ENCODE assay signal across 10 cellular contexts in the genomic region with DNA sequence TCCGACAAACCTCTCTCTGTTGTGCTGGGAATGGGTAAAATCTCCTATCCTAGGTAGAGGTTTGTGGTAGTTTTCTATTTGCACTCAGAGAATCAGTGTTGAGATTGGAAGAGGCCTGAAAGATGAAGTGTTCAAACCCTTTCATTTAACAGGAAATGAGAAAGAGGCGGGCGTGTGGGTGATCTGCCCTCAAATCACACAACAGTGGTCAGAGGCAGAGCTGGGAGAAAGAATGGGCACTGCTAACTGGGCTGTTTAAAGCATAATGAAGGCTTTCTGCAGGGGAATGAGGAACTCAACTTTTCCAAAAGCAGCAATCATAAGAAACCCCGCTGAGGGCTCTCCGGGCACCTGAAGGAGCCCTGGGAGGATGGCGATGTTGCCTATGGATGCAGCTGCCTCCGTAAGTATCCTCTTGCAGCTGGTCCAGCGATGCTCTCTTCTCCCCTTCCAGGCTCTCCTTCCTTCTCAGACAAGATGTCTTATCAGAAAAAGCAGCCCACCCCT. TPM values are rescaled to one million over a fixed set of nuclear protein-coding genes. Genes with fewer than 3 reads are reported as not detected.
DNase-seq lines count a peak whose midpoint lies in the region; ATAC-seq, FAIRE-seq and TF ChIP-seq lines count a peak whose summit lies in the region.
"Had no signal": no experiment of that assay in that cellular context is flagged by ENCODE, and none has a peak within 500 bp of the region (broad histone marks: within the 10 kb centered on the region; RNA-seq: fewer than 3 reads in every experiment).

No MANE protein-coding gene starts in this region.

- DNase-seq in heart left ventricle (no peak), left ventricle myocardium superior (no peak), inferior parietal cortex (ENCODE audit: extremely low spot score) (peak; percentile 25), urothelium cell line (ENCODE audit: low spot score) (peak; percentile 16), left lobe of liver (ENCODE audit: low spot score) (no peak), dedifferentiated amniotic fluid mesenchymal stem cell (ENCODE audit: extremely low spot score) (no peak)
- DNase-seq in activated CD4-positive, alpha-beta memory T cell treated with anti-CD3 and anti-CD28 coated beads, Interleukin-2, amount 10 ng/mL, durations not matched to agents 7 days and 5 days, result no peak
- DNase-seq in activated CD4-positive, CD25-positive, alpha-beta regulatory T cell treated with anti-CD3 and anti-CD28 coated beads, Interleukin-2, amount 50 U/mL, for 72 hours, result no peak

- peak overlapping the region in 9 of 12 donors; percentile 37 to 58 (median 47) for H3K4me3 ChIP-seq in heart left ventricle

- peaks cover 0 to 24% (median 6%) of the 10 kb centered on the region in 12 donors for H3K4me1 ChIP-seq in heart left ventricle

- peak in 1 of 4 donors; percentile 12 for ATAC-seq in heart left ventricle
- ATAC-seq in left ventricle myocardium superior, result no peak
- ATAC-seq in left lobe of liver, result no peak

- no peaks in the 10 kb centered on the region for H3K36me3 Mint-ChIP-seq in activated CD4-positive, alpha-beta memory T cell treated with anti-CD3 and anti-CD28 coated beads, Interleukin-2, amount 10 ng/mL, durations not matched to agents 7 days and 5 days (ENCODE audit: low read depth)

- TF ChIP-seq CTCF in heart left ventricle (IDR thresholded peaks at IDR 0.05), result no peak

- CTCF ChIA-PET in activated CD4-positive, alpha-beta memory T cell treated with anti-CD3 and anti-CD28 coated beads, Interleukin-2, amount 10 ng/mL, durations not matched to agents 7 days and 5 days (lab: Charles Lee), result no interaction called here

- no peak for TF ChIP-seq POLR2A in heart left ventricle (IDR thresholded peaks at IDR 0.05)

- H3K36me3 ChIP-seq in heart left ventricle, result no peaks in the 10 kb centered on the region

- peak overlapping the region; percentile 15 for H3K4me3 Mint-ChIP-seq in activated CD4-positive, alpha-beta memory T cell treated with anti-CD3 and anti-CD28 coated beads, Interleukin-2, amount 10 ng/mL, durations not matched to agents 7 days and 5 days

- FAIRE-seq in urothelium cell line (lab: Jason Lieb, UNC), result no peak

- WGBS in heart left ventricle, 4 donors, result 44 to 50% (median 47%) methylated on average over 7 to 8 of the region's 8 CpGs

- peaks cover 22% of the 10 kb centered on the region for H3K4me1 Mint-ChIP-seq in activated CD4-positive, alpha-beta memory T cell treated with anti-CD3 and anti-CD28 coated beads, Interleukin-2, amount 10 ng/mL, durations not matched to agents 7 days and 5 days

- POLR2A ChIA-PET in activated CD4-positive, alpha-beta memory T cell treated with anti-CD3 and anti-CD28 coated beads, Interleukin-2, amount 10 ng/mL, durations not matched to agents 7 days and 5 days (lab: Charles Lee), result no interaction called here

- intact Hi-C loops in heart left ventricle (cut with DNase I) (no loop called here), left ventricle myocardium superior (cut with micrococcal nuclease) (no loop called here)

- H3K27ac Mint-ChIP-seq in activated CD4-positive, alpha-beta memory T cell treated with anti-CD3 and anti-CD28 coated beads, Interleukin-2, amount 10 ng/mL, durations not matched to agents 7 days and 5 days, result no peak overlapping the region

- no peaks in the 10 kb centered on the region for H3K9me3 Mint-ChIP-seq in activated CD4-positive, alpha-beta memory T cell treated with anti-CD3 and anti-CD28 coated beads, Interleukin-2, amount 10 ng/mL, durations not matched to agents 7 days and 5 days

- H3K27me3 ChIP-seq in heart left ventricle, result peaks cover 9 to 61% (median 33%) of the 10 kb centered on the region in 9 donors

- no peaks in the 10 kb centered on the region for H3K9me3 ChIP-seq in heart left ventricle

- H3K27me3 Mint-ChIP-seq in activated CD4-positive, alpha-beta memory T cell treated with anti-CD3 and anti-CD28 coated beads, Interleukin-2, amount 10 ng/mL, durations not matched to agents 7 days and 5 days, result peaks cover 61% of the 10 kb centered on the region

- H3K27ac ChIP-seq in heart left ventricle, result no peak overlapping the region

RNA-seq across cellular contexts. Expression of a gene that starts 1.0 kb away (rescaled TPM):
- total RNA-seq in heart left ventricle, result not detected
- polyA plus RNA-seq in heart left ventricle, result not detected
- total RNA-seq in left ventricle myocardium superior, result not detected
- total RNA-seq in activated CD4-positive, alpha-beta memory T cell treated with anti-CD3 and anti-CD28 coated beads, Interleukin-2, amount 10 ng/mL, durations not matched to agents 7 days and 5 days, result not detected
- not detected for total RNA-seq in left lobe of liver
- total RNA-seq: M059J, mucosa of gallbladder had no signal

RNA-seq across cellular contexts. Expression of a gene that starts 43.1 kb away (rescaled TPM):
- total RNA-seq in heart left ventricle (1 to 10 TPM in 1 of 9 donors, not detected in 8; 1.1 TPM), left ventricle myocardium superior (not detected), left lobe of liver (not detected)
- polyA plus RNA-seq in heart left ventricle, result not detected
- total RNA-seq in activated CD4-positive, alpha-beta memory T cell treated with anti-CD3 and anti-CD28 coated beads, Interleukin-2, amount 10 ng/mL, durations not matched to agents 7 days and 5 days, result not detected
- total RNA-seq: M059J, mucosa of gallbladder had no signal

RNA-seq across cellular contexts. Expression of a gene that starts 52.2 kb away (rescaled TPM):
- total RNA-seq in heart left ventricle (not detected), left ventricle myocardium superior (not detected), left lobe of liver (not detected)
- polyA plus RNA-seq in heart left ventricle, result not detected
- not detected for total RNA-seq in activated CD4-positive, alpha-beta memory T cell treated with anti-CD3 and anti-CD28 coated beads, Interleukin-2, amount 10 ng/mL, durations not matched to agents 7 days and 5 days
- total RNA-seq: M059J, mucosa of gallbladder had no signal

RNA-seq across cellular contexts. Expression of a gene that starts 57.3 kb away (rescaled TPM):
- total RNA-seq in heart left ventricle (not detected), left ventricle myocardium superior (not detected), left lobe of liver (not detected)
- polyA plus RNA-seq in heart left ventricle, result not detected
- not detected for total RNA-seq in activated CD4-positive, alpha-beta memory T cell treated with anti-CD3 and anti-CD28 coated beads, Interleukin-2, amount 10 ng/mL, durations not matched to agents 7 days and 5 days
- total RNA-seq: M059J, mucosa of gallbladder had no signal

Comparison
In these comparisons a context has a peak if more than half of its experiments do, and no peak if none do; other contexts are left out.
1. DNase-seq: peak in inferior parietal cortex (single experiment) and urothelium cell line (single experiment); none in heart left ventricle (0 of 5), left ventricle myocardium superior (single experiment), activated CD4-positive, alpha-beta memory T cell treated with anti-CD3 and anti-CD28 coated beads, Interleukin-2, amount 10 ng/mL, durations not matched to agents 7 days and 5 days (single experiment), left lobe of liver (single experiment), dedifferentiated amniotic fluid mesenchymal stem cell (single experiment) and activated CD4-positive, CD25-positive, alpha-beta regulatory T cell treated with anti-CD3 and anti-CD28 coated beads, Interleukin-2, amount 50 U/mL, for 72 hours (single experiment).